22 cellular contexts compared by ENCODE assay signal in the genomic region with DNA sequence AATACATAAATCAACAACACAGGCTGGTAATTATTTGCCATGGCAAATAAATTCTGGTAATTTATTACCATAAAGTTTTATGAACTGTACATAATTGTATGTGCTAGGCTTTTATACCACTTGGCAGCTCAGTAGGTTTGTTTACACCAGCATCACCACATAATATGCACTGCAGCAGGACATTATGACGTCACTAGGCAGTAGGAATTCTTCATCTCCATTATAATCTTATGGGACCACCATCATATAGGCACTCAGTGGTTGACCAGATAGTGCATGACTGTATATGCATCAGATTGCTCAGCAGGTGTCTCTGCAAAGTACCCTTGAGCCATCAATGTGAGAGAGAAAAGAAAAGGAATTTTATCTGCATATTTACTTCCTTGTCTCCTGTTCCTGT.
DNase-seq lines count a peak whose midpoint lies in the region; ATAC-seq and TF ChIP-seq lines count a peak whose summit lies in the region.
"Had no signal": no experiment of that assay in that cellular context is flagged by ENCODE, and none has a peak within 500 bp of the region (broad histone marks: within the 10 kb centered on the region; RNA-seq: fewer than 3 reads in every experiment).

No MANE protein-coding gene starts in this region.

- no peaks in the 10 kb centered on the region for H3K27me3 ChIP-seq in GM23338 (ENCODE audit: insufficient read depth)
- no peaks in the 10 kb centered on the region for H3K27me3 ChIP-seq in Peyer's patch

- no peaks in the 10 kb centered on the region for H3K9me3 ChIP-seq in Peyer's patch

- H3K9me3 Mint-ChIP-seq in GM23338 (no peaks in the 10 kb centered on the region; the same call in 2 of the 3 replicates), progenitor cell of endocrine pancreas (ENCODE audit: low read depth) (peaks cover 38% of the 10 kb centered on the region)

- H4K20me1 ChIP-seq in GM23338 (replicated peaks; ENCODE audit: insufficient read depth): no peaks in the 10 kb centered on the region

- no peaks in the 10 kb centered on the region for H3K79me2 ChIP-seq in GM23338 (replicated peaks; ENCODE audit: insufficient read depth)

- H3K4me2 ChIP-seq in GM23338: no peak overlapping the region
- H3K4me2 ChIP-seq: BLaER1 treated with 17β-estradiol and CSF1 and Interleukin-3, amounts not matched to agents 10 nM and 100 nM had no signal

- TF ChIP-seq CTCF in GM23338 (conservative IDR thresholded peaks at IDR 0.05; ENCODE audit: low read depth in 2 of 2): no peak
- no peak for TF ChIP-seq CTCF in progenitor cell of endocrine pancreas (IDR thresholded peaks at IDR 0.05; ENCODE audit: unreplicated experiment)
- TF ChIP-seq CTCF in Peyer's patch (IDR thresholded peaks at IDR 0.05): no peak

- H3K4me3 Mint-ChIP-seq in GM23338 (no peak overlapping the region), progenitor cell of endocrine pancreas (ENCODE audit: low read depth) (no peak overlapping the region)
- H3K4me3 Mint-ChIP-seq: CD4-positive, alpha-beta memory T cell had no signal

- peaks cover 3% of the 10 kb centered on the region; the same call in 1 of the 3 replicates for H3K36me3 Mint-ChIP-seq in GM23338 (ENCODE audit: low read depth)
- peaks cover 4% of the 10 kb centered on the region for H3K36me3 Mint-ChIP-seq in progenitor cell of endocrine pancreas (ENCODE audit: insufficient read depth)
- H3K36me3 Mint-ChIP-seq: CD4-positive, alpha-beta memory T cell had no signal

- H3K27me3 Mint-ChIP-seq in GM23338 (ENCODE audit: insufficient read depth, low read depth, poor library complexity) (peaks cover 3% of the 10 kb centered on the region), progenitor cell of endocrine pancreas (no peaks in the 10 kb centered on the region)
- H3K27me3 Mint-ChIP-seq: CD4-positive, alpha-beta memory T cell had no signal

- H3K4me3 ChIP-seq in GM23338 (no peak overlapping the region), Peyer's patch (no peak overlapping the region)
- H3K4me3 ChIP-seq: BLaER1 treated with 17β-estradiol and CSF1 and Interleukin-3, amounts not matched to agents 10 nM and 100 nM; SK-N-MC had no signal

- peaks cover 15% of the 10 kb centered on the region for H3K4me1 ChIP-seq in GM23338 (ENCODE audit: insufficient read depth)
- no peaks in the 10 kb centered on the region for H3K4me1 ChIP-seq in Peyer's patch
- H3K4me1 ChIP-seq: BLaER1 treated with 17β-estradiol and CSF1 and Interleukin-3, amounts not matched to agents 10 nM and 100 nM had no signal

- H3K4me1 Mint-ChIP-seq in GM23338 (peaks cover 25% of the 10 kb centered on the region), progenitor cell of endocrine pancreas (ENCODE audit: low read depth) (peaks cover 10% of the 10 kb centered on the region)
- H3K4me1 Mint-ChIP-seq: CD4-positive, alpha-beta memory T cell had no signal

- no peak overlapping the region for H3K27ac Mint-ChIP-seq in GM23338
- peak overlapping the region; percentile 89 for H3K27ac Mint-ChIP-seq in progenitor cell of endocrine pancreas
- H3K27ac Mint-ChIP-seq: CD4-positive, alpha-beta memory T cell had no signal

- H3K36me3 ChIP-seq in GM23338 (ENCODE audit: insufficient read depth) (no peaks in the 10 kb centered on the region), Peyer's patch (no peaks in the 10 kb centered on the region)
- H3K36me3 ChIP-seq: BLaER1 treated with 17β-estradiol and CSF1 and Interleukin-3, amounts not matched to agents 10 nM and 100 nM had no signal

- ATAC-seq in GM23338: no peak

- TF ChIP-seq POLR2A in Peyer's patch (IDR thresholded peaks at IDR 0.05): no peak

- H3K27ac ChIP-seq in GM23338 (ENCODE audit: low read depth) (no peak overlapping the region), Peyer's patch (no peak overlapping the region)
- H3K27ac ChIP-seq: 22Rv1; BLaER1 treated with 17β-estradiol and CSF1 and Interleukin-3, amounts not matched to agents 10 nM and 100 nM; SK-N-MC had no signal

- H2AFZ ChIP-seq in GM23338: no peak overlapping the region

- no peaks in the 10 kb centered on the region for H3F3A ChIP-seq in GM23338 (replicated peaks; ENCODE audit: low read depth)

- H3K9me2 ChIP-seq in GM23338 (ENCODE audit: insufficient read depth): no peaks in the 10 kb centered on the region

- DNase-seq in NCI-H146 (lab: John Stamatoyannopoulos, UW) (peak; percentile 3), NCI-H146 treated with DMSO at 0.1 percent for 48 hours (lab: John Stamatoyannopoulos, UW; ENCODE audit: unreplicated experiment) (no peak), GM23338 (ENCODE audit: low spot score) (peak; percentile 1), NCI-H510A treated with DMSO at 0.1 percent for 48 hours (lab: John Stamatoyannopoulos, UW) (peak; percentile 41), progenitor cell of endocrine pancreas (ENCODE audit: low spot score, unreplicated experiment) (no peak), NCI-H1105 treated with DMSO at 0.1 percent for 48 hours (lab: John Stamatoyannopoulos, UW) (no peak), GF-D8 (lab: John Stamatoyannopoulos, UW) (no peak), Peyer's patch (no peak)
- DNase-seq: CD4-positive, alpha-beta memory T cell; EL; H7; KBM-7; MM.1S; NCI-H1048; NCI-H1694; NCI-H2107; NCI-H446 treated with DMSO at 0.1 percent for 48 hours; Right ventricle myocardium superior; T-helper 2 cell had no signal

TF ChIP-seq in GM23338, 12 proteins besides CTCF, POLR2A, EP300 and RAD21 (continues in another document):
- TF ChIP-seq STAT1 (IDR thresholded peaks at IDR 0.05; ENCODE audit: unreplicated experiment) (no peak), EZH2 (IDR thresholded peaks at IDR 0.05; ENCODE audit: low read depth, unreplicated experiment) (no peak), POLR2AphosphoS5 (IDR thresholded peaks at IDR 0.05; ENCODE audit: low read depth) (no peak), ZNF114 (CRISPR knock-in tag; IDR thresholded peaks at IDR 0.05) (no peak), CREB1 (CRISPR knock-in tag; IDR thresholded peaks at IDR 0.05; ENCODE audit: low read depth) (no peak), JUNB (IDR thresholded peaks at IDR 0.05; ENCODE audit: unreplicated experiment) (no peak), ZNF331 (CRISPR knock-in tag; IDR thresholded peaks at IDR 0.05; ENCODE audit: low read depth) (no peak)
- TF ChIP-seq, protein P1, sequence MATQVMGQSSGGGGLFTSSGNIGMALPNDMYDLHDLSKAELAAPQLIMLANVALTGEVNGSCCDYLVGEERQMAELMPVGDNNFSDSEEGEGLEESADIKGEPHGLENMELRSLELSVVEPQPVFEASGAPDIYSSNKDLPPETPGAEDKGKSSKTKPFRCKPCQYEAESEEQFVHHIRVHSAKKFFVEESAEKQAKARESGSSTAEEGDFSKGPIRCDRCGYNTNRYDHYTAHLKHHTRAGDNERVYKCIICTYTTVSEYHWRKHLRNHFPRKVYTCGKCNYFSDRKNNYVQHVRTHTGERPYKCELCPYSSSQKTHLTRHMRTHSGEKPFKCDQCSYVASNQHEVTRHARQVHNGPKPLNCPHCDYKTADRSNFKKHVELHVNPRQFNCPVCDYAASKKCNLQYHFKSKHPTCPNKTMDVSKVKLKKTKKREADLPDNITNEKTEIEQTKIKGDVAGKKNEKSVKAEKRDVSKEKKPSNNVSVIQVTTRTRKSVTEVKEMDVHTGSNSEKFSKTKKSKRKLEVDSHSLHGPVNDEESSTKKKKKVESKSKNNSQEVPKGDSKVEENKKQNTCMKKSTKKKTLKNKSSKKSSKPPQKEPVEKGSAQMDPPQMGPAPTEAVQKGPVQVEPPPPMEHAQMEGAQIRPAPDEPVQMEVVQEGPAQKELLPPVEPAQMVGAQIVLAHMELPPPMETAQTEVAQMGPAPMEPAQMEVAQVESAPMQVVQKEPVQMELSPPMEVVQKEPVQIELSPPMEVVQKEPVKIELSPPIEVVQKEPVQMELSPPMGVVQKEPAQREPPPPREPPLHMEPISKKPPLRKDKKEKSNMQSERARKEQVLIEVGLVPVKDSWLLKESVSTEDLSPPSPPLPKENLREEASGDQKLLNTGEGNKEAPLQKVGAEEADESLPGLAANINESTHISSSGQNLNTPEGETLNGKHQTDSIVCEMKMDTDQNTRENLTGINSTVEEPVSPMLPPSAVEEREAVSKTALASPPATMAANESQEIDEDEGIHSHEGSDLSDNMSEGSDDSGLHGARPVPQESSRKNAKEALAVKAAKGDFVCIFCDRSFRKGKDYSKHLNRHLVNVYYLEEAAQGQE (IDR thresholded peaks at IDR 0.05; ENCODE audit: unreplicated experiment): no peak

Comparison
In these comparisons a context has a peak if more than half of its experiments do, and no peak if none do; other contexts are left out.
1. DNase-seq: peak in NCI-H146 (single experiment), GM23338 (single experiment) and NCI-H510A treated with DMSO at 0.1 percent for 48 hours (single experiment); none in NCI-H146 treated with DMSO at 0.1 percent for 48 hours (single experiment), progenitor cell of endocrine pancreas (single experiment), NCI-H1105 treated with DMSO at 0.1 percent for 48 hours (single experiment), GF-D8 (single experiment) and Peyer's patch (0 of 3).